Comparison of ENCODE assay signal across 15 cellular contexts in the genomic region with DNA sequence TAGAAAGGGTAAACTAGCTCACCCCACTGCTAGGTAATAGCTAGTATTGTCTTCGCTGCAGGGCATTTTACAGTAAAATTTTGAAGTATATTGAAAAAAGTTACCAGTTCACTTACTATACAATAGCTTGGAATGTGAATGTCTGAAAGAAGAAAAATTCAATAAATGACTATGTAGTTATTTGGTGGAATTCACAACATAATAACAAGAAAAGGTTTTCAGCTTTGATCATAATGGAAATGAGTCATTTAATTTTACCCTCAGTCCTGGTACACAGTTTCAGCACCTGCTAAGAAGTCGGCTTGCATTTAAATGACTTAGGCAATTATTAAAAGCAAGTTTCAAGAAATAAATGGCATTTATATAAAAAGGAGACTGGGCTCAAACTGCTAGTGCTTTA.
DNase-seq lines count a peak whose midpoint lies in the region; ATAC-seq, FAIRE-seq and TF ChIP-seq lines count a peak whose summit lies in the region.
"Had no signal": no experiment of that assay in that cellular context is flagged by ENCODE, and none has a peak within 500 bp of the region (broad histone marks: within the 10 kb centered on the region; RNA-seq: fewer than 3 reads in every experiment).

No MANE protein-coding gene starts in this region.

- FAIRE-seq in kidney (lab: Jason Lieb, UNC): no peak
- FAIRE-seq: HTR-8/SVneo had no signal

- DNase-seq in kidney: no peak
- no peak for DNase-seq in immature natural killer cell
- no peak for DNase-seq in stimulated activated CD4-positive, alpha-beta T cell treated with anti-CD3 and anti-CD28 coated beads, Interleukin-2, amount 100 ng/mL, for 48 hours
- DNase-seq: activated CD4-positive, CD25-positive, alpha-beta regulatory T cell treated with anti-CD3 and anti-CD28 coated beads, Interleukin-2, amount 50 U/mL, for 72 hours; mesendoderm; NCI-H1694 treated with DMSO at 0.1 percent for 48 hours; stimulated activated naive B cell treated with anti-CD40 and anti-IgM and Interleukin-4, amounts not matched to agents 10 μg/mL and 1 μg/mL and 100 μg/mL, for 72 hours had no signal

- no peaks in the 10 kb centered on the region for H3K27me3 Mint-ChIP-seq in immature natural killer cell (ENCODE audit: low read depth in 3 of 3)
- H3K27me3 Mint-ChIP-seq: B cell; stimulated activated naive B cell treated with anti-CD40 and anti-IgM and Interleukin-4, amounts not matched to agents 10 μg/mL and 1 μg/mL and 100 μg/mL, for 72 hours had no signal

- peak; percentile 83 for ATAC-seq in GM18517 (IDR thresholded peaks at IDR 0.05; ENCODE audit: unreplicated experiment)
- ATAC-seq in GM19463 (IDR thresholded peaks at IDR 0.05; ENCODE audit: unreplicated experiment): peak; percentile 86
- peak; percentile 84 for ATAC-seq in HG02870 (IDR thresholded peaks at IDR 0.05; ENCODE audit: unreplicated experiment)
- peak; percentile 77 for ATAC-seq in HG03460 (IDR thresholded peaks at IDR 0.05; ENCODE audit: unreplicated experiment)
- no peak for ATAC-seq in gastroesophageal sphincter

- H3K4me3 Mint-ChIP-seq in immature natural killer cell: no peak overlapping the region
- H3K4me3 Mint-ChIP-seq: B cell; stimulated activated naive B cell treated with anti-CD40 and anti-IgM and Interleukin-4, amounts not matched to agents 10 μg/mL and 1 μg/mL and 100 μg/mL, for 72 hours had no signal

- no peak for TF ChIP-seq POLR2A in gastroesophageal sphincter (IDR thresholded peaks at IDR 0.05)

- no peak overlapping the region for H3K27ac ChIP-seq in kidney (ENCODE audit: low read depth in 2 of 2, low read length in 2 of 2)
- H3K27ac ChIP-seq in gastroesophageal sphincter: no peak overlapping the region
- H3K27ac ChIP-seq: breast epithelium had no signal

- no peaks in the 10 kb centered on the region for H3K4me1 Mint-ChIP-seq in immature natural killer cell
- H3K4me1 Mint-ChIP-seq: B cell; stimulated activated naive B cell treated with anti-CD40 and anti-IgM and Interleukin-4, amounts not matched to agents 10 μg/mL and 1 μg/mL and 100 μg/mL, for 72 hours had no signal

- TF ChIP-seq CTCF in kidney (IDR thresholded peaks at IDR 0.05; ENCODE audit: borderline replicate concordance, extremely low read depth, insufficient read depth): no peak
- no peak for TF ChIP-seq CTCF in gastroesophageal sphincter (IDR thresholded peaks at IDR 0.05)

- intact Hi-C loops in kidney (cut with DNase I): no loop called here

- H3K4me3 ChIP-seq in kidney (ENCODE audit: low read length in 2 of 2): no peak overlapping the region
- no peak overlapping the region for H3K4me3 ChIP-seq in gastroesophageal sphincter
- H3K4me3 ChIP-seq: breast epithelium had no signal

- 70 to 90% methylated on average over 2 of the region's 2 CpGs for WGBS in gastroesophageal sphincter (ENCODE audit: low coverage in 1 of 2), 2 donors

- peaks cover 0 to 5% (median 0%) of the 10 kb centered on the region in 6 donors for H3K9me3 Mint-ChIP-seq in immature natural killer cell

- no peaks in the 10 kb centered on the region for H3K27me3 ChIP-seq in gastroesophageal sphincter
- H3K27me3 ChIP-seq: breast epithelium had no signal

- H3K27ac Mint-ChIP-seq in immature natural killer cell: no peak overlapping the region
- H3K27ac Mint-ChIP-seq: B cell; stimulated activated naive B cell treated with anti-CD40 and anti-IgM and Interleukin-4, amounts not matched to agents 10 μg/mL and 1 μg/mL and 100 μg/mL, for 72 hours had no signal

- H3K9me3 ChIP-seq in kidney (ENCODE audit: control insufficient read depth in 1 of 2, low read length in 2 of 2): peaks cover 0 to 2% of the 10 kb centered on the region in 2 donors
- H3K9me3 ChIP-seq in gastroesophageal sphincter: peaks cover 0 to 6% (median 0%) of the 10 kb centered on the region in 3 donors
- H3K9me3 ChIP-seq: breast epithelium had no signal

- no peaks in the 10 kb centered on the region for H3K36me3 ChIP-seq in kidney (ENCODE audit: control insufficient read depth in 1 of 2, insufficient read depth in 2 of 2, low read length in 2 of 2)
- no peaks in the 10 kb centered on the region for H3K36me3 ChIP-seq in gastroesophageal sphincter
- H3K36me3 ChIP-seq: breast epithelium had no signal

- H3K36me3 Mint-ChIP-seq in immature natural killer cell: peaks cover 4 to 10% (median 4%) of the 10 kb centered on the region in 3 donors

- H3K4me1 ChIP-seq in kidney (ENCODE audit: control insufficient read depth in 1 of 2, insufficient read depth in 1 of 2, low read depth in 1 of 2, low read length in 2 of 2) (no peaks in the 10 kb centered on the region), gastroesophageal sphincter (no peaks in the 10 kb centered on the region)
- H3K4me1 ChIP-seq: breast epithelium had no signal

- H3K9ac ChIP-seq in kidney (ENCODE audit: low read length in 2 of 2): no peak overlapping the region

- no peak for TF ChIP-seq EP300 in gastroesophageal sphincter (IDR thresholded peaks at IDR 0.05)
